Comparison of ENCODE assay signal across 30 cellular contexts in genomic region chr16:1245452-1246005, GRCh38. TPM values are rescaled to one million over a fixed set of nuclear protein-coding genes. Genes with fewer than 3 reads are reported as not detected.
DNase-seq lines count a peak whose midpoint lies in the region; ATAC-seq, FAIRE-seq and TF ChIP-seq lines count a peak whose summit lies in the region.
"Had no signal": no experiment of that assay in that cellular context is flagged by ENCODE, and none has a peak within 500 bp of the region (broad histone marks: within the 10 kb centered on the region; RNA-seq: fewer than 3 reads in every experiment).

No MANE protein-coding gene starts in this region.

- no peak overlapping the region for H3K4me2 ChIP-seq in HepG2 (ENCODE audit: low read depth, low read length)

- H3K36me3 ChIP-seq in SK-N-MC (ENCODE audit: insufficient read depth, low read length), result no peaks in the 10 kb centered on the region
- H3K36me3 ChIP-seq in kidney (ENCODE audit: control insufficient read depth in 1 of 2, insufficient read depth in 2 of 2, low read length in 2 of 2), result no peaks in the 10 kb centered on the region
- H3K36me3 ChIP-seq in HepG2 (replicated peaks in 1 of 2; ENCODE audit: control insufficient read depth in 1 of 2, insufficient read depth in 2 of 2, low read length in 2 of 2), result no peaks in the 10 kb centered on the region
- H3K36me3 ChIP-seq: breast epithelium, left ventricle myocardium inferior, prostate gland, upper lobe of left lung had no signal

- no peak for TF ChIP-seq EP300 in HepG2 (IDR thresholded peaks at IDR 0.05; ENCODE audit: low read depth in 2 of 2, low read length in 2 of 2)
- no peak for TF ChIP-seq EP300 in HepG2 (CRISPR knock-in tag; IDR thresholded peaks at IDR 0.05; ENCODE audit: borderline replicate concordance)

- no peak for ATAC-seq in stimulated activated naive CD8-positive, alpha-beta T cell treated with anti-CD3 and anti-CD28 coated beads, Interleukin-15, amount 100 ng/mL, for 72 hours
- ATAC-seq in stimulated activated naive CD8-positive, alpha-beta T cell treated with anti-CD3 and anti-CD28 coated beads, Interleukin-15, Interleukin-2, amounts not matched to agents 100 U/mL and 50 U/mL, for 24 hours, result no peak
- ATAC-seq in memory B cell (ENCODE audit: low read depth) (peak; percentile 18), HepG2 (no peak)

- POLR2A ChIA-PET in HepG2 (lab: Yijun Ruan, JAX), result no interaction called here

- H4K20me1 ChIP-seq in HepG2 (ENCODE audit: insufficient read depth, low read length), result no peaks in the 10 kb centered on the region

- peak overlapping the region; percentile 40 to 82 for H3K27ac Mint-ChIP-seq in stimulated activated naive CD8-positive, alpha-beta T cell treated with anti-CD3 and anti-CD28 coated beads, Interleukin-15, amount 100 ng/mL, for 72 hours
- no peak overlapping the region for H3K27ac Mint-ChIP-seq in memory B cell
- H3K27ac Mint-ChIP-seq: activated CD4-positive, alpha-beta memory T cell treated with anti-CD3 and anti-CD28 coated beads for 36 hours had no signal

- CTCF ChIA-PET in HepG2 (lab: Yijun Ruan, JAX; ENCODE audit: low intra/inter-chr PET ratio, low total read pairs), result no interaction called here

- TF ChIP-seq CTCF in kidney (IDR thresholded peaks at IDR 0.05; ENCODE audit: borderline replicate concordance, extremely low read depth, insufficient read depth), result no peak
- TF ChIP-seq CTCF in HepG2 (CRISPR knock-in tag; IDR thresholded peaks at IDR 0.05), result no peak

- no TSS peak for BruUV-seq in HepG2 (replicated peaks; lab: Mats Ljungman, UMichigan)

- H3K9me3 ChIP-seq in SK-N-MC (ENCODE audit: low read depth, low read length) (no peaks in the 10 kb centered on the region), kidney (ENCODE audit: control insufficient read depth in 1 of 2, low read length in 2 of 2) (no peaks in the 10 kb centered on the region), HepG2 (ENCODE audit: low read length) (no peaks in the 10 kb centered on the region)
- H3K9me3 ChIP-seq: breast epithelium, left ventricle myocardium inferior, prostate gland, upper lobe of left lung had no signal

- no peaks in the 10 kb centered on the region for H3K9me3 Mint-ChIP-seq in stimulated activated naive CD8-positive, alpha-beta T cell treated with anti-CD3 and anti-CD28 coated beads, Interleukin-15, amount 100 ng/mL, for 72 hours
- no peaks in the 10 kb centered on the region for H3K9me3 Mint-ChIP-seq in memory B cell
- H3K9me3 Mint-ChIP-seq: activated CD4-positive, alpha-beta memory T cell treated with anti-CD3 and anti-CD28 coated beads for 36 hours had no signal

- H3K4me3 Mint-ChIP-seq in stimulated activated naive CD8-positive, alpha-beta T cell treated with anti-CD3 and anti-CD28 coated beads, Interleukin-15, amount 100 ng/mL, for 72 hours, result peak overlapping the region in 1 of 2 donors; percentile 63
- no peak overlapping the region for H3K4me3 Mint-ChIP-seq in memory B cell
- H3K4me3 Mint-ChIP-seq: activated CD4-positive, alpha-beta memory T cell treated with anti-CD3 and anti-CD28 coated beads for 36 hours; H9 had no signal

- intact Hi-C loops in kidney (cut with DNase I) (no loop called here), HepG2 (cut with micrococcal nuclease; ENCODE audit: unreplicated experiment) (no loop called here)

- peaks cover 1 to 32% of the 10 kb centered on the region in 2 experiments; a peak in 4 of 5 replicates for H3K27me3 ChIP-seq in HepG2 (ENCODE audit: control insufficient read depth in 1 of 2, insufficient read depth in 2 of 2, low read length in 2 of 2)
- H3K27me3 ChIP-seq: upper lobe of left lung had no signal

- no peak for TF ChIP-seq RAD21 in HepG2 (CRISPR knock-in tag; IDR thresholded peaks at IDR 0.05)

- WGBS in HepG2 (ENCODE audit: low lambda C conversion rate), result 14% methylated on average over 12 of the region's 22 CpGs

- H3K4me3 ChIP-seq in SK-N-MC (no peak overlapping the region), kidney (ENCODE audit: low read length in 2 of 2) (no peak overlapping the region), HepG2 (replicated peaks in 1 of 3; ENCODE audit: insufficient read depth in 1 of 3, low read depth in 2 of 3, low read length in 3 of 3) (no peak overlapping the region)
- H3K4me3 ChIP-seq: breast epithelium, left ventricle myocardium inferior, prostate gland, upper lobe of left lung had no signal

- peak; percentile 40 for FAIRE-seq in urothelium cell line (lab: Jason Lieb, UNC)
- FAIRE-seq in kidney (lab: Jason Lieb, UNC), result no peak
- FAIRE-seq in HepG2 (lab: Jason Lieb, UNC), result no peak
- FAIRE-seq: GM12891 had no signal

- H3K36me3 Mint-ChIP-seq in memory B cell, result no peaks in the 10 kb centered on the region
- H3K36me3 Mint-ChIP-seq: activated CD4-positive, alpha-beta memory T cell treated with anti-CD3 and anti-CD28 coated beads for 36 hours had no signal

- no peak for TF ChIP-seq POLR2A in HepG2 (IDR thresholded peaks at IDR 0.05; ENCODE audit: insufficient read depth in 1 of 2, low read depth in 2 of 2, low read length in 2 of 2)

- H2AFZ ChIP-seq in HepG2 (ENCODE audit: low read length), result no peak overlapping the region

- H3K9ac ChIP-seq in SK-N-MC (ENCODE audit: insufficient read length) (peak overlapping the region; percentile 39), kidney (ENCODE audit: low read length in 2 of 2) (no peak overlapping the region), HepG2 (ENCODE audit: insufficient read depth, low read depth, low read length) (no peak overlapping the region)

- H3K4me1 ChIP-seq in kidney (ENCODE audit: control insufficient read depth in 1 of 2, insufficient read depth in 1 of 2, low read depth in 1 of 2, low read length in 2 of 2), result no peaks in the 10 kb centered on the region
- H3K4me1 ChIP-seq in HepG2 (ENCODE audit: insufficient read depth, low read length), result no peaks in the 10 kb centered on the region
- H3K4me1 ChIP-seq: breast epithelium, left ventricle myocardium inferior, prostate gland, upper lobe of left lung had no signal

- in situ Hi-C loops in HepG2 (cut with HindIII; ENCODE audit: extremely low pct_ligation_motif_present, low pct_unique_long_range_greater_than_20kb), result no loop called here

- H3K79me2 ChIP-seq in HepG2 (ENCODE audit: insufficient read depth, low read length), result no peaks in the 10 kb centered on the region

- DNase-seq in stimulated activated naive CD8-positive, alpha-beta T cell treated with anti-CD3 and anti-CD28 coated beads, Interleukin-15, amount 100 ng/mL, for 72 hours, result no peak
- DNase-seq in stimulated activated naive CD8-positive, alpha-beta T cell treated with anti-CD3 and anti-CD28 coated beads, Interleukin-15, Interleukin-2, amounts not matched to agents 100 U/mL and 50 U/mL, for 24 hours, result no peak
- DNase-seq in SK-N-MC (ENCODE audit: low read depth, low spot score) (no peak), memory B cell (ENCODE audit: low spot score in 2 of 2) (no peak), urothelium cell line (ENCODE audit: low spot score) (no peak), kidney (no peak), HepG2 (ENCODE audit: low spot score) (no peak)
- no peak for DNase-seq in effector CD4-positive, alpha-beta T cell
- DNase-seq: activated CD4-positive, alpha-beta memory T cell treated with anti-CD3 and anti-CD28 coated beads for 36 hours; activated CD4-positive, CD25-positive, alpha-beta regulatory T cell treated with anti-CD3 and anti-CD28 coated beads, Interleukin-2, amount 50 U/mL, for 72 hours; activated naive CD4-positive, alpha-beta T cell treated with anti-CD3 and anti-CD28 coated beads, Interleukin-2, amount 50 U/mL, for 16 hours; C1 segment of cervical spinal cord; COR-L47; effector CD8-positive, alpha-beta T cell; H9; left ventricle myocardium inferior; NCI-H1048; NCI-H1694; NCI-H82; stimulated activated CD4-positive, alpha-beta T cell treated with anti-CD3 and anti-CD28 coated beads, Interleukin-4, amount 100 ng/mL, for 24 hours; substantia nigra had no signal

- H3K27ac ChIP-seq in SK-N-MC (peak overlapping the region; percentile 92), kidney (ENCODE audit: low read depth in 2 of 2, low read length in 2 of 2) (no peak overlapping the region), HepG2 (ENCODE audit: extremely low read length, insufficient read depth, low read length) (no peak overlapping the region)
- H3K27ac ChIP-seq: breast epithelium, left ventricle myocardium inferior, prostate gland, upper lobe of left lung had no signal

- H3K27me3 Mint-ChIP-seq in stimulated activated naive CD8-positive, alpha-beta T cell treated with anti-CD3 and anti-CD28 coated beads, Interleukin-15, amount 100 ng/mL, for 72 hours, result peaks cover 19% of the 10 kb centered on the region
- peaks cover 5% of the 10 kb centered on the region for H3K27me3 Mint-ChIP-seq in memory B cell

- H3K4me1 Mint-ChIP-seq in stimulated activated naive CD8-positive, alpha-beta T cell treated with anti-CD3 and anti-CD28 coated beads, Interleukin-15, amount 100 ng/mL, for 72 hours, result peaks cover 14% of the 10 kb centered on the region
- H3K4me1 Mint-ChIP-seq in memory B cell, result peaks cover 4% of the 10 kb centered on the region

RNA-seq across cellular contexts. Expression of gene TPSAB1, which starts 5.0 kb away (rescaled TPM):
- 156 TPM for total RNA-seq in kidney
- polyA plus RNA-seq in kidney (ENCODE audit: insufficient read depth, low read depth, low replicate concordance), result 1.6 TPM
- total RNA-seq in HepG2 (2016; rRNA removed; fragmentation: Illumina TruSeq; extraction: Trizol), result not detected in 2 replicates
- not detected in 2 replicates for total RNA-seq in HepG2 (2016; cell fraction: cytosol; rRNA removed; fragmentation: Illumina TruSeq; extraction: Trizol; ENCODE audit: low read depth)
- not detected in 2 replicates for total RNA-seq in HepG2 (2016; cell fraction: insoluble cytoplasmic fraction; rRNA removed; fragmentation: Illumina TruSeq; extraction: Trizol)
- total RNA-seq in HepG2 (2016; cell fraction: membrane; rRNA removed; fragmentation: Illumina TruSeq; extraction: Trizol), result not detected in 2 replicates
- total RNA-seq in HepG2 (2016; cell fraction: nucleus; rRNA removed; fragmentation: Illumina TruSeq; extraction: Trizol), result not detected in 2 replicates
- 0.05 and 0.12 TPM in 2 replicates for polyA plus RNA-seq in HepG2 (2011; rRNA removed)
- polyA plus RNA-seq in HepG2 (2011; cell fraction: cytosol; rRNA removed), result 0.13 and 0.16 TPM in 2 replicates
- polyA plus RNA-seq in HepG2 (2011; cell fraction: nucleus; rRNA removed), result 0.35 TPM in 1 of 2 replicates, not detected in the other
- polyA plus RNA-seq in HepG2 (2012), result not detected in 2 replicates
- not detected in 2 replicates for polyA plus RNA-seq in HepG2 (2016; cell fraction: cytosol; fragmentation: Illumina TruSeq; extraction: Trizol; ENCODE audit: low read depth)
- not detected in 2 replicates for polyA plus RNA-seq in HepG2 (2016; cell fraction: insoluble cytoplasmic fraction; fragmentation: Illumina TruSeq; extraction: Trizol; ENCODE audit: low read depth)
- not detected in 2 replicates for polyA plus RNA-seq in HepG2 (2016; cell fraction: membrane; fragmentation: Illumina TruSeq; extraction: Trizol; ENCODE audit: low read depth)
- not detected in 2 replicates for polyA plus RNA-seq in HepG2 (2016; cell fraction: nucleus; fragmentation: Illumina TruSeq; extraction: Trizol; ENCODE audit: insufficient read depth, low read depth)
- not detected in 2 replicates for polyA minus RNA-seq in HepG2 (2011; rRNA and poly(A)+ RNA removed; ENCODE audit: low replicate concordance)
- polyA minus RNA-seq in HepG2 (2011; cell fraction: cytosol; rRNA and poly(A)+ RNA removed), result not detected in 2 replicates
- not detected in 2 replicates for polyA minus RNA-seq in HepG2 (2011; cell fraction: nucleus; rRNA and poly(A)+ RNA removed)
- total RNA-seq: activated CD4-positive, alpha-beta memory T cell treated with anti-CD3 and anti-CD28 coated beads for 36 hours; H9; NCI-H460; SK-MEL-5; T-helper 1 cell treated with Interleukin-12 subunit alpha and Interleukin-12 subunit beta and Interleukin-4 antibody, amounts not matched to agents 30 ng/mL and 1 ng/mL, for 36 hours had no signal
- polyA plus RNA-seq: AG04450 had no signal

RNA-seq across cellular contexts. Expression of gene TPSD1, which starts 10.3 kb away (rescaled TPM):
- total RNA-seq in kidney (7.9 TPM), HepG2 (2016; rRNA removed; fragmentation: Illumina TruSeq; extraction: Trizol) (not detected in 2 replicates)
- polyA plus RNA-seq in kidney (ENCODE audit: insufficient read depth, low read depth, low replicate concordance) (not detected), HepG2 (2011; rRNA removed) (not detected in 2 replicates)
- total RNA-seq in HepG2 (2016; cell fraction: cytosol; rRNA removed; fragmentation: Illumina TruSeq; extraction: Trizol; ENCODE audit: low read depth), result not detected in 2 replicates
- not detected in 2 replicates for total RNA-seq in HepG2 (2016; cell fraction: insoluble cytoplasmic fraction; rRNA removed; fragmentation: Illumina TruSeq; extraction: Trizol)
- total RNA-seq in HepG2 (2016; cell fraction: membrane; rRNA removed; fragmentation: Illumina TruSeq; extraction: Trizol), result not detected in 2 replicates
- not detected in 2 replicates for total RNA-seq in HepG2 (2016; cell fraction: nucleus; rRNA removed; fragmentation: Illumina TruSeq; extraction: Trizol)
- polyA plus RNA-seq in HepG2 (2011; cell fraction: cytosol; rRNA removed), result not detected in 2 replicates
- not detected in 2 replicates for polyA plus RNA-seq in HepG2 (2011; cell fraction: nucleus; rRNA removed)
- polyA plus RNA-seq in HepG2 (2012), result not detected in 2 replicates
- not detected in 2 replicates for polyA plus RNA-seq in HepG2 (2016; cell fraction: cytosol; fragmentation: Illumina TruSeq; extraction: Trizol; ENCODE audit: low read depth)
- not detected in 2 replicates for polyA plus RNA-seq in HepG2 (2016; cell fraction: insoluble cytoplasmic fraction; fragmentation: Illumina TruSeq; extraction: Trizol; ENCODE audit: low read depth)
- polyA plus RNA-seq in HepG2 (2016; cell fraction: membrane; fragmentation: Illumina TruSeq; extraction: Trizol; ENCODE audit: low read depth), result not detected in 2 replicates
- polyA plus RNA-seq in HepG2 (2016; cell fraction: nucleus; fragmentation: Illumina TruSeq; extraction: Trizol; ENCODE audit: insufficient read depth, low read depth), result not detected in 2 replicates
- not detected in 2 replicates for polyA minus RNA-seq in HepG2 (2011; rRNA and poly(A)+ RNA removed; ENCODE audit: low replicate concordance)
- not detected in 2 replicates for polyA minus RNA-seq in HepG2 (2011; cell fraction: cytosol; rRNA and poly(A)+ RNA removed)
- not detected in 2 replicates for polyA minus RNA-seq in HepG2 (2011; cell fraction: nucleus; rRNA and poly(A)+ RNA removed)
- total RNA-seq: activated CD4-positive, alpha-beta memory T cell treated with anti-CD3 and anti-CD28 coated beads for 36 hours; H9; left ventricle myocardium inferior; mesenteric fat pad; NCI-H460; SK-MEL-5; T-helper 1 cell treated with Interleukin-12 subunit alpha and Interleukin-12 subunit beta and Interleukin-4 antibody, amounts not matched to agents 30 ng/mL and 1 ng/mL, for 36 hours had no signal
- polyA plus RNA-seq: AG04450 had no signal

RNA-seq across cellular contexts. Expression of gene TPSB2, which starts 15.5 kb away (rescaled TPM):
- total RNA-seq in kidney (141 TPM), HepG2 (2016; rRNA removed; fragmentation: Illumina TruSeq; extraction: Trizol) (not detected in 2 replicates)
- polyA plus RNA-seq in kidney (ENCODE audit: insufficient read depth, low read depth, low replicate concordance) (not detected), HepG2 (2011; rRNA removed) (0.14 TPM in 1 of 2 replicates, not detected in the other)
- not detected in 2 replicates for total RNA-seq in HepG2 (2016; cell fraction: cytosol; rRNA removed; fragmentation: Illumina TruSeq; extraction: Trizol; ENCODE audit: low read depth)
- not detected in 2 replicates for total RNA-seq in HepG2 (2016; cell fraction: insoluble cytoplasmic fraction; rRNA removed; fragmentation: Illumina TruSeq; extraction: Trizol)
- total RNA-seq in HepG2 (2016; cell fraction: membrane; rRNA removed; fragmentation: Illumina TruSeq; extraction: Trizol), result not detected in 2 replicates
- total RNA-seq in HepG2 (2016; cell fraction: nucleus; rRNA removed; fragmentation: Illumina TruSeq; extraction: Trizol), result not detected in 2 replicates
- 0.14 and 0.15 TPM in 2 replicates for polyA plus RNA-seq in HepG2 (2011; cell fraction: cytosol; rRNA removed)
- polyA plus RNA-seq in HepG2 (2011; cell fraction: nucleus; rRNA removed), result 0.11 TPM in 1 of 2 replicates, not detected in the other
- not detected in 2 replicates for polyA plus RNA-seq in HepG2 (2012)
- not detected in 2 replicates for polyA plus RNA-seq in HepG2 (2016; cell fraction: cytosol; fragmentation: Illumina TruSeq; extraction: Trizol; ENCODE audit: low read depth)
- not detected in 2 replicates for polyA plus RNA-seq in HepG2 (2016; cell fraction: insoluble cytoplasmic fraction; fragmentation: Illumina TruSeq; extraction: Trizol; ENCODE audit: low read depth)
- not detected in 2 replicates for polyA plus RNA-seq in HepG2 (2016; cell fraction: membrane; fragmentation: Illumina TruSeq; extraction: Trizol; ENCODE audit: low read depth)
- polyA plus RNA-seq in HepG2 (2016; cell fraction: nucleus; fragmentation: Illumina TruSeq; extraction: Trizol; ENCODE audit: insufficient read depth, low read depth), result not detected in 2 replicates
- not detected in 2 replicates for polyA minus RNA-seq in HepG2 (2011; rRNA and poly(A)+ RNA removed; ENCODE audit: low replicate concordance)
- not detected in 2 replicates for polyA minus RNA-seq in HepG2 (2011; cell fraction: cytosol; rRNA and poly(A)+ RNA removed)
- polyA minus RNA-seq in HepG2 (2011; cell fraction: nucleus; rRNA and poly(A)+ RNA removed), result not detected in 2 replicates
- total RNA-seq: activated CD4-positive, alpha-beta memory T cell treated with anti-CD3 and anti-CD28 coated beads for 36 hours; H9; NCI-H460; SK-MEL-5; T-helper 1 cell treated with Interleukin-12 subunit alpha and Interleukin-12 subunit beta and Interleukin-4 antibody, amounts not matched to agents 30 ng/mL and 1 ng/mL, for 36 hours had no signal
- polyA plus RNA-seq: AG04450 had no signal

RNA-seq across cellular contexts. Expression of gene TPSG1, which starts 20.5 kb away (rescaled TPM):
- total RNA-seq in kidney (3.4 TPM), HepG2 (2016; rRNA removed; fragmentation: Illumina TruSeq; extraction: Trizol) (not detected in 2 replicates)
- polyA plus RNA-seq in kidney (ENCODE audit: insufficient read depth, low read depth, low replicate concordance) (0.86 TPM), HepG2 (2011; rRNA removed) (not detected in 2 replicates)
- not detected in 2 replicates for total RNA-seq in HepG2 (2016; cell fraction: cytosol; rRNA removed; fragmentation: Illumina TruSeq; extraction: Trizol; ENCODE audit: low read depth)
- total RNA-seq in HepG2 (2016; cell fraction: insoluble cytoplasmic fraction; rRNA removed; fragmentation: Illumina TruSeq; extraction: Trizol), result not detected in 2 replicates
- total RNA-seq in HepG2 (2016; cell fraction: membrane; rRNA removed; fragmentation: Illumina TruSeq; extraction: Trizol), result not detected in 2 replicates
- not detected in 2 replicates for total RNA-seq in HepG2 (2016; cell fraction: nucleus; rRNA removed; fragmentation: Illumina TruSeq; extraction: Trizol)
- polyA plus RNA-seq in HepG2 (2011; cell fraction: cytosol; rRNA removed), result 0.04 TPM in 1 of 2 replicates, not detected in the other
- 0.24 and 0.31 TPM in 2 replicates for polyA plus RNA-seq in HepG2 (2011; cell fraction: nucleus; rRNA removed)
- not detected in 2 replicates for polyA plus RNA-seq in HepG2 (2012)
- not detected in 2 replicates for polyA plus RNA-seq in HepG2 (2016; cell fraction: cytosol; fragmentation: Illumina TruSeq; extraction: Trizol; ENCODE audit: low read depth)
- polyA plus RNA-seq in HepG2 (2016; cell fraction: insoluble cytoplasmic fraction; fragmentation: Illumina TruSeq; extraction: Trizol; ENCODE audit: low read depth), result not detected in 2 replicates
- polyA plus RNA-seq in HepG2 (2016; cell fraction: membrane; fragmentation: Illumina TruSeq; extraction: Trizol; ENCODE audit: low read depth), result not detected in 2 replicates
- not detected in 2 replicates for polyA plus RNA-seq in HepG2 (2016; cell fraction: nucleus; fragmentation: Illumina TruSeq; extraction: Trizol; ENCODE audit: insufficient read depth, low read depth)
- not detected in 2 replicates for polyA minus RNA-seq in HepG2 (2011; rRNA and poly(A)+ RNA removed; ENCODE audit: low replicate concordance)
- not detected in 2 replicates for polyA minus RNA-seq in HepG2 (2011; cell fraction: cytosol; rRNA and poly(A)+ RNA removed)
- polyA minus RNA-seq in HepG2 (2011; cell fraction: nucleus; rRNA and poly(A)+ RNA removed), result not detected in 2 replicates
- total RNA-seq: activated CD4-positive, alpha-beta memory T cell treated with anti-CD3 and anti-CD28 coated beads for 36 hours; H9; left ventricle myocardium inferior; mesenteric fat pad; NCI-H460; prostate gland; SK-MEL-5; T-helper 1 cell treated with Interleukin-12 subunit alpha and Interleukin-12 subunit beta and Interleukin-4 antibody, amounts not matched to agents 30 ng/mL and 1 ng/mL, for 36 hours had no signal
- polyA plus RNA-seq: AG04450 had no signal

Comparison
In these comparisons a context has a peak if more than half of its experiments do, and no peak if none do; other contexts are left out.
1. RNA of gene TPSAB1, which starts 5.0 kb away (total RNA-seq): 156 TPM in kidney (single experiment); not detected in HepG2; every median in the first group is over 100 times any median in the second.
2. RNA of gene TPSB2, which starts 15.5 kb away (total RNA-seq): 141 TPM in kidney (single experiment); not detected in HepG2; every median in the first group is over 100 times any median in the second.